In genomic region chr19:45994456-45994988, GRCh38 we compare ENCODE assay signal across 8 cellular contexts. TPM values are rescaled to one million over a fixed set of nuclear protein-coding genes. Genes with fewer than 3 reads are reported as not detected.
DNase-seq lines count a peak whose midpoint lies in the region; ATAC-seq and TF ChIP-seq lines count a peak whose summit lies in the region.

No MANE protein-coding gene starts in this region.

- peaks cover 4% of the 10 kb centered on the region for H4K20me1 ChIP-seq in Loucy (ENCODE audit: insufficient read depth, low read length, poor library complexity, severe bottlenecking)

- DNase-seq in esophagus muscularis mucosa (ENCODE audit: extremely low spot score), result no peak
- no peak for DNase-seq in psoas muscle
- no peak for DNase-seq in ecto neural progenitor cell (ENCODE audit: low spot score)
- no peak for DNase-seq in SW 1271 (lab: John Stamatoyannopoulos, UW)
- no peak for DNase-seq in T-helper 2 cell

- intact Hi-C loops in esophagus muscularis mucosa (cut with DNase I) (loop anchor here (10.0 kb wide), 1 partner anchor 90 kb away; the partner anchor contains the start of gene MYPOP), psoas muscle (cut with DNase I) (no loop called here)

- peak overlapping the region; percentile 52 for H3K9ac ChIP-seq in Loucy (ENCODE audit: low read depth, low read length, poor library complexity, severe bottlenecking)

- H3K27me3 ChIP-seq in Loucy (ENCODE audit: insufficient read depth, low read length, poor library complexity, severe bottlenecking), result no peaks in the 10 kb centered on the region
- peaks cover 0 to 24% (median 4%) of the 10 kb centered on the region in 4 donors for H3K27me3 ChIP-seq in esophagus muscularis mucosa
- H3K27me3 ChIP-seq in psoas muscle (ENCODE audit: insufficient read depth in 3 of 3, low read length in 2 of 3), result peaks cover 0 to 6% (median 3%) of the 10 kb centered on the region in 3 donors

- H3K27ac ChIP-seq in esophagus muscularis mucosa (replicated peaks in 1 of 4), result peak overlapping the region in 3 of 4 donors; percentile 23 to 55 (median 35)
- peak overlapping the region; percentile 26 for H3K27ac ChIP-seq in psoas muscle

- WGBS in esophagus muscularis mucosa, result 5% methylated on average over 8 of the region's 8 CpGs
- WGBS in psoas muscle, 3 donors, result 11 to 13% (median 11%) methylated on average over 8 of the region's 8 CpGs

- TF ChIP-seq CTCF in Loucy (conservative IDR thresholded peaks at IDR 0.05; ENCODE audit: low read length) (no peak), esophagus muscularis mucosa (IDR thresholded peaks at IDR 0.05) (no peak), psoas muscle (IDR thresholded peaks at IDR 0.05) (no peak)

- no peaks in the 10 kb centered on the region for H3F3A ChIP-seq in Loucy (ENCODE audit: low read depth)

- H3K4me1 ChIP-seq in Loucy (ENCODE audit: insufficient read depth, low read length, poor library complexity, severe bottlenecking) (peaks cover 23% of the 10 kb centered on the region), esophagus muscularis mucosa (peaks cover 16 to 22% (median 20%) of the 10 kb centered on the region in 4 donors), psoas muscle (no peaks in the 10 kb centered on the region)

- no peaks in the 10 kb centered on the region for H3K9me2 ChIP-seq in Loucy (replicated peaks; ENCODE audit: low read depth, low read length)

- peak; percentile 2 for ATAC-seq in GM18505 (IDR thresholded peaks at IDR 0.05; ENCODE audit: unreplicated experiment)
- peak in 3 of 4 donors; percentile 2 to 23 (median 3) for ATAC-seq in psoas muscle
- ATAC-seq in HG03097 (IDR thresholded peaks at IDR 0.05; ENCODE audit: low FRiP score, unreplicated experiment), result no peak

- H3K4me3 ChIP-seq in Loucy (ENCODE audit: low read length, poor library complexity, severe bottlenecking), result peak overlapping the region; percentile 75
- H3K4me3 ChIP-seq in esophagus muscularis mucosa, result peak overlapping the region; percentile 68 to 94 (median 74)
- peak overlapping the region; percentile 75 for H3K4me3 ChIP-seq in psoas muscle

- H3K79me2 ChIP-seq in Loucy (ENCODE audit: insufficient read depth, low read length), result peaks cover 22% of the 10 kb centered on the region

- H3K9me3 ChIP-seq in Loucy (ENCODE audit: insufficient read depth, low read depth, low read length) (no peaks in the 10 kb centered on the region), esophagus muscularis mucosa (no peaks in the 10 kb centered on the region), psoas muscle (no peaks in the 10 kb centered on the region)

- no peak for TF ChIP-seq POLR2A in GM18505 (IDR thresholded peaks at IDR 0.05; ENCODE audit: borderline replicate concordance, extremely low read depth, insufficient read depth, insufficient read length)
- no peak for TF ChIP-seq POLR2A in esophagus muscularis mucosa (IDR thresholded peaks at IDR 0.05; ENCODE audit: low read depth)

- TF ChIP-seq EP300 in esophagus muscularis mucosa (IDR thresholded peaks at IDR 0.05), result no peak

- H3K36me3 ChIP-seq in Loucy (ENCODE audit: insufficient read depth, low read length) (no peaks in the 10 kb centered on the region), esophagus muscularis mucosa (peaks cover 0 to 8% (median 0%) of the 10 kb centered on the region in 4 donors), psoas muscle (ENCODE audit: insufficient read depth in 1 of 2, low read depth in 1 of 2) (peaks cover 0 to 10% of the 10 kb centered on the region in 2 donors)

- peak overlapping the region; percentile 82 for H3K4me2 ChIP-seq in Loucy (ENCODE audit: low read depth, low read length, poor library complexity, severe bottlenecking)

- peak overlapping the region; percentile 94 for H2AFZ ChIP-seq in Loucy (ENCODE audit: low read length)

RNA-seq across cellular contexts. Expression of gene CCDC61, which starts 0.7 kb away (rescaled TPM):
- total RNA-seq in esophagus muscularis mucosa (1 to 10 TPM; 5.3 to 9.6 (median 8.6) TPM), psoas muscle (1 to 10 TPM; 4.9 to 6.2 (median 5.5) TPM)
- polyA plus RNA-seq in psoas muscle, result 1 to 10 TPM; 2.9 to 5.3 (median 4.0) TPM

RNA-seq across cellular contexts. Expression of gene NOVA2, which starts 20.9 kb away (rescaled TPM):
- total RNA-seq in esophagus muscularis mucosa (1 to 10 TPM; 1.2 to 4.6 (median 2.7) TPM), psoas muscle (1 to 10 TPM; 1.6 to 4.3 (median 2.7) TPM)
- under 1 TPM; 0.27 to 0.98 (median 0.60) TPM for polyA plus RNA-seq in psoas muscle

RNA-seq across cellular contexts. Expression of gene PGLYRP1, which starts 28.3 kb away (rescaled TPM):
- total RNA-seq in esophagus muscularis mucosa, result under 1 TPM in 1 of 4 donors, not detected in 3; 0.65 TPM
- total RNA-seq in psoas muscle, result under 1 TPM in 1 of 4 donors, not detected in 3; 0.76 TPM
- under 1 TPM in 1 of 3 donors, not detected in 2; 0.08 TPM for polyA plus RNA-seq in psoas muscle

RNA-seq across cellular contexts. Expression of gene IGFL4, which starts 46.3 kb away (rescaled TPM):
- not detected for total RNA-seq in esophagus muscularis mucosa
- not detected for total RNA-seq in psoas muscle
- polyA plus RNA-seq in psoas muscle, result not detected
